ENCODE assay signal across 8 cellular contexts in genomic region chr3:5122741-5123706, GRCh38. TPM values are rescaled to one million over a fixed set of nuclear protein-coding genes. Genes with fewer than 3 reads are reported as not detected.
DNase-seq lines count a peak whose midpoint lies in the region; ATAC-seq and TF ChIP-seq lines count a peak whose summit lies in the region.

No MANE protein-coding gene starts in this region.

- peak; percentile 8 for ATAC-seq in HG02623 (IDR thresholded peaks at IDR 0.05; ENCODE audit: unreplicated experiment)
- no peak for ATAC-seq in GM19397 (IDR thresholded peaks at IDR 0.05; ENCODE audit: unreplicated experiment)

- peak overlapping the region; percentile 82 for H3K27ac ChIP-seq in neural cell (ENCODE audit: low read length)

- peak overlapping the region; percentile 61 for H3K4me2 ChIP-seq in neural cell (ENCODE audit: low read length)

- DNase-seq in DMS79 (lab: John Stamatoyannopoulos, UW) (peak; percentile 18), DMS79 treated with DMSO at 0.1 percent for 48 hours (lab: John Stamatoyannopoulos, UW) (no peak), NOMO-1 (lab: John Stamatoyannopoulos, UW; ENCODE audit: unreplicated experiment in 2 of 2) (peak; percentile 46 to 54), foreskin melanocyte (peak; percentile 54)

- peak overlapping the region; percentile 98 for H3K4me3 Mint-ChIP-seq in activated naive CD4-positive, alpha-beta T cell treated with anti-CD3 and anti-CD28 coated beads, Interleukin-2, amount 50 U/mL, for 24 hours

- peak overlapping the region; percentile 92 for H3K9ac ChIP-seq in neural cell (ENCODE audit: low read length)

- H2AFZ ChIP-seq in neural cell (ENCODE audit: low read depth, low read length): peak overlapping the region; percentile 91

- H3K36me3 Mint-ChIP-seq in activated naive CD4-positive, alpha-beta T cell treated with anti-CD3 and anti-CD28 coated beads, Interleukin-2, amount 50 U/mL, for 24 hours: peaks cover 2% of the 10 kb centered on the region

- H3K9me2 ChIP-seq in neural cell (ENCODE audit: insufficient read depth, low read length): no peaks in the 10 kb centered on the region

- peak overlapping the region; percentile 95 for H3K4me3 ChIP-seq in neural cell (ENCODE audit: low read length)

- no peaks in the 10 kb centered on the region for H3K9me3 ChIP-seq in neural cell (ENCODE audit: low read length)

- no peak for TF ChIP-seq EP300 in neural cell (conservative IDR thresholded peaks at IDR 0.05; ENCODE audit: poor library complexity, severe bottlenecking)

- H3K27me3 ChIP-seq in neural cell (ENCODE audit: insufficient read depth, low read depth, low read length): no peaks in the 10 kb centered on the region

- H3K4me1 Mint-ChIP-seq in activated naive CD4-positive, alpha-beta T cell treated with anti-CD3 and anti-CD28 coated beads, Interleukin-2, amount 50 U/mL, for 24 hours: peaks cover 52% of the 10 kb centered on the region

- peak overlapping the region; percentile 93 for H3K27ac Mint-ChIP-seq in activated naive CD4-positive, alpha-beta T cell treated with anti-CD3 and anti-CD28 coated beads, Interleukin-2, amount 50 U/mL, for 24 hours

- no peaks in the 10 kb centered on the region for H3K36me3 ChIP-seq in neural cell (ENCODE audit: insufficient read depth, low read length)

- H3K9me3 Mint-ChIP-seq in activated naive CD4-positive, alpha-beta T cell treated with anti-CD3 and anti-CD28 coated beads, Interleukin-2, amount 50 U/mL, for 24 hours: no peaks in the 10 kb centered on the region

- peaks cover 52% of the 10 kb centered on the region for H3K79me2 ChIP-seq in neural cell (replicated peaks; ENCODE audit: insufficient read depth, low read length)

- TF ChIP-seq RAD21 in neural cell (conservative IDR thresholded peaks at IDR 0.05): no peak

- no peak for TF ChIP-seq CTCF in neural cell (IDR thresholded peaks at IDR 0.05; ENCODE audit: poor library complexity, severe bottlenecking)

- no peaks in the 10 kb centered on the region for H3K27me3 Mint-ChIP-seq in activated naive CD4-positive, alpha-beta T cell treated with anti-CD3 and anti-CD28 coated beads, Interleukin-2, amount 50 U/mL, for 24 hours

- H3F3A ChIP-seq in neural cell (ENCODE audit: insufficient read depth, low read length, poor library complexity, severe bottlenecking): no peaks in the 10 kb centered on the region

- H4K20me1 ChIP-seq in neural cell (ENCODE audit: insufficient read depth): no peaks in the 10 kb centered on the region

TF ChIP-seq in neural cell, 6 proteins besides CTCF, POLR2A, EP300 and RAD21:
- TF ChIP-seq MXI1 (conservative IDR thresholded peaks at IDR 0.05; ENCODE audit: poor library complexity, severe bottlenecking) (peak; percentile 1), EZH2 (IDR thresholded peaks at IDR 0.05; ENCODE audit: borderline replicate concordance, insufficient read depth, low read length, poor library complexity, severe bottlenecking) (no peak), TAF1 (IDR thresholded peaks at IDR 0.05; ENCODE audit: low read depth) (no peak), REST (IDR thresholded peaks at IDR 0.05; ENCODE audit: borderline replicate concordance) (no peak), SMC3 (conservative IDR thresholded peaks at IDR 0.05; ENCODE audit: poor library complexity) (no peak), POLR2AphosphoS5 (IDR thresholded peaks at IDR 0.05) (no peak)

RNA-seq across cellular contexts. Expression of gene ARL8B, which starts 0.9 kb away (rescaled TPM):
- 94.5 and 103 TPM in 2 replicates for polyA plus RNA-seq in neural cell
- polyA minus RNA-seq in neural cell: 84.0 and 91.2 TPM in 2 replicates
